In the genomic region with DNA sequence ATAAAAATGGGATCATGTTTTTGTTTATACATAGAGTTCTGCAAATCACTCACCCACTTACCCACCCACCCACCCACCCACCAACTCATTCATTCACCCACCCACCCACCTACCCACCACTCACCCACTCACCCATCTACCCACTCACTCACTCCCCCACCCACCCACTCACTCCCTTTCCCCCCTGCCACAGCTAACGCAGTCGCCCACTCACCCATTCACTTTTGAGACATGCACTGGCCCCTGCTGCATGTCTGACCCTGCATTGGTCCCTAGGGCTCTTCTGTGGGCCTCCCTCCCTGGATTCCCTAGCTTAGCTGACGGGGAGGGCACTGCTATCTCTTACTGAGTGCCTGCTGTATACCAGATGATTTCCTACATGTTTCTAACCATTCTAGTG, we compare ENCODE assay signal across 30 cellular contexts.
"Had no signal": no experiment of that assay in that cellular context is flagged by ENCODE, and none has a peak within 500 bp of the region (broad histone marks: within the 10 kb centered on the region; RNA-seq: fewer than 3 reads in every experiment).

No MANE protein-coding gene starts in this region.

- H3K4me1 Mint-ChIP-seq: activated CD4-positive, alpha-beta memory T cell treated with anti-CD3 and anti-CD28 coated beads, Interleukin-2, amount 10 ng/mL, durations not matched to agents 7 days and 5 days; activated CD4-positive, alpha-beta T cell treated with anti-CD3 and anti-CD28 coated beads, Interleukin-2, amount 10 ng/mL, durations not matched to agents 7 days and 5 days; activated naive CD4-positive, alpha-beta T cell treated with anti-CD3 and anti-CD28 coated beads, Interleukin-2, amount 10 ng/mL, durations not matched to agents 7 days and 5 days had no signal

- H3K4me3 Mint-ChIP-seq: activated CD4-positive, alpha-beta memory T cell treated with anti-CD3 and anti-CD28 coated beads, Interleukin-2, amount 10 ng/mL, durations not matched to agents 7 days and 5 days; activated CD4-positive, alpha-beta T cell treated with anti-CD3 and anti-CD28 coated beads, Interleukin-2, amount 10 ng/mL, durations not matched to agents 7 days and 5 days; activated naive CD4-positive, alpha-beta T cell treated with anti-CD3 and anti-CD28 coated beads, Interleukin-2, amount 10 ng/mL, durations not matched to agents 7 days and 5 days; activated naive CD8-positive, alpha-beta T cell treated with anti-CD3 and anti-CD28 coated beads, Interleukin-2, amount 10 ng/mL, durations not matched to agents 7 days and 5 days; activated T-cell treated with anti-CD3 and anti-CD28 coated beads, Interleukin-2, amount 50 U/mL, for 24 hours; activated T-cell treated with anti-CD3 and anti-CD28 coated beads, Interleukin-2, amount 50 U/mL, for 72 hours; brain had no signal

- H3K36me3 Mint-ChIP-seq: activated naive CD4-positive, alpha-beta T cell treated with anti-CD3 and anti-CD28 coated beads, Interleukin-2, amount 10 ng/mL, durations not matched to agents 7 days and 5 days; activated naive CD4-positive, alpha-beta T cell treated with anti-CD3 and anti-CD28 coated beads, Interleukin-2, amount 50 U/mL, for 72 hours; activated naive CD8-positive, alpha-beta T cell treated with anti-CD3 and anti-CD28 coated beads, Interleukin-2, amount 10 ng/mL, durations not matched to agents 7 days and 5 days; brain had no signal

- H3K36me3 ChIP-seq: ascending aorta, breast epithelium, cardiac muscle cell, colonic mucosa, esophagus muscularis mucosa, gastrocnemius medialis, heart left ventricle had no signal

- H3K9me3 Mint-ChIP-seq: activated CD4-positive, alpha-beta memory T cell treated with anti-CD3 and anti-CD28 coated beads, Interleukin-2, amount 10 ng/mL, durations not matched to agents 7 days and 5 days; activated CD4-positive, alpha-beta T cell treated with anti-CD3 and anti-CD28 coated beads, Interleukin-2, amount 10 ng/mL, durations not matched to agents 7 days and 5 days; activated naive CD4-positive, alpha-beta T cell treated with anti-CD3 and anti-CD28 coated beads, Interleukin-2, amount 10 ng/mL, durations not matched to agents 7 days and 5 days; activated naive CD4-positive, alpha-beta T cell treated with anti-CD3 and anti-CD28 coated beads, Interleukin-2, amount 50 U/mL, for 72 hours; activated naive CD8-positive, alpha-beta T cell treated with anti-CD3 and anti-CD28 coated beads, Interleukin-2, amount 10 ng/mL, durations not matched to agents 7 days and 5 days; activated T-cell treated with anti-CD3 and anti-CD28 coated beads, Interleukin-2, amount 50 U/mL, for 24 hours; activated T-cell treated with anti-CD3 and anti-CD28 coated beads, Interleukin-2, amount 50 U/mL, for 72 hours had no signal

- H3K4me3 ChIP-seq: ascending aorta, breast epithelium, cardiac muscle cell, colonic mucosa, esophagus muscularis mucosa, gastrocnemius medialis, heart left ventricle had no signal

- DNase-seq: activated CD4-positive, alpha-beta memory T cell treated with anti-CD3 and anti-CD28 coated beads, Interleukin-2, amount 10 ng/mL, durations not matched to agents 7 days and 5 days; activated CD4-positive, alpha-beta T cell treated with anti-CD3 and anti-CD28 coated beads for 1 hour; activated CD4-positive, alpha-beta T cell treated with anti-CD3 and anti-CD28 coated beads for 4 hours; activated CD4-positive, alpha-beta T cell treated with anti-CD3 and anti-CD28 coated beads, Interleukin-2, amount 10 ng/mL, durations not matched to agents 7 days and 5 days; activated CD4-positive, alpha-beta T cell treated with anti-CD3 and anti-CD28 coated beads, Interleukin-2, amount 50 U/mL, for 4 hours; activated CD4-positive, CD25-positive, alpha-beta regulatory T cell; activated CD8-positive, alpha-beta memory T cell treated with anti-CD3 and anti-CD28 coated beads, Interleukin-2, amount 50 U/mL, for 48 hours; activated gamma-delta T cell; activated naive CD4-positive, alpha-beta T cell; activated naive CD4-positive, alpha-beta T cell treated with anti-CD3 and anti-CD28 coated beads, Interleukin-2, amount 10 ng/mL, durations not matched to agents 7 days and 5 days; activated naive CD8-positive, alpha-beta T cell treated with anti-CD3 and anti-CD28 coated beads, Interleukin-2, amount 10 ng/mL, durations not matched to agents 7 days and 5 days; activated T-cell treated with anti-CD3 and anti-CD28 coated beads for 4 hours; activated T-cell treated with anti-CD3 and anti-CD28 coated beads, Interleukin-2, amount 50 U/mL, for 24 hours; activated T-cell treated with anti-CD3 and anti-CD28 coated beads, Interleukin-2, amount 50 U/mL, for 72 hours; central memory CD4-positive, alpha-beta T cell; cerebellar nuclear complex; colonic mucosa; effector CD8-positive, alpha-beta T cell; erythroblast; foreskin keratinocyte; gastrocnemius medialis; glutamatergic neuron; heart left ventricle; T-helper 2 cell had no signal

- H3K27me3 ChIP-seq: ascending aorta, colonic mucosa, foreskin keratinocyte had no signal

- H3K4me1 ChIP-seq: ascending aorta, breast epithelium, colonic mucosa, foreskin keratinocyte, gastrocnemius medialis, heart left ventricle had no signal

- H3K27ac Mint-ChIP-seq: activated CD4-positive, alpha-beta memory T cell treated with anti-CD3 and anti-CD28 coated beads, Interleukin-2, amount 10 ng/mL, durations not matched to agents 7 days and 5 days; activated CD4-positive, alpha-beta T cell treated with anti-CD3 and anti-CD28 coated beads, Interleukin-2, amount 10 ng/mL, durations not matched to agents 7 days and 5 days; activated naive CD4-positive, alpha-beta T cell treated with anti-CD3 and anti-CD28 coated beads, Interleukin-2, amount 10 ng/mL, durations not matched to agents 7 days and 5 days; activated naive CD4-positive, alpha-beta T cell treated with anti-CD3 and anti-CD28 coated beads, Interleukin-2, amount 50 U/mL, for 72 hours; activated naive CD8-positive, alpha-beta T cell treated with anti-CD3 and anti-CD28 coated beads, Interleukin-2, amount 10 ng/mL, durations not matched to agents 7 days and 5 days; activated T-cell treated with anti-CD3 and anti-CD28 coated beads, Interleukin-2, amount 50 U/mL, for 24 hours; activated T-cell treated with anti-CD3 and anti-CD28 coated beads, Interleukin-2, amount 50 U/mL, for 72 hours had no signal

- H3K27ac ChIP-seq: ascending aorta, breast epithelium, cardiac muscle cell, colonic mucosa, esophagus muscularis mucosa, foreskin keratinocyte, gastrocnemius medialis, heart left ventricle had no signal

- H3K9me3 ChIP-seq: ascending aorta, breast epithelium, colonic mucosa, esophagus muscularis mucosa, gastrocnemius medialis, heart left ventricle had no signal
